ENCODE assay signal across 8 cellular contexts in genomic region chr1:201946224-201946908, GRCh38. TPM values are rescaled to one million over a fixed set of nuclear protein-coding genes. Genes with fewer than 3 reads are reported as not detected.
DNase-seq lines count a peak whose midpoint lies in the region; ATAC-seq and TF ChIP-seq lines count a peak whose summit lies in the region.

Gene LMOD1 (minus strand): TSS chr1:201946548. CDS start chr1:201946340, 208 bp downstream.

- DNase-seq in stimulated activated CD4-positive, alpha-beta T cell treated with anti-CD3 and anti-CD28 coated beads, Interleukin-15, amount 100 ng/mL, for 24 hours: peak; percentile 27
- no peak for DNase-seq in stimulated activated CD4-positive, alpha-beta T cell treated with anti-CD3 and anti-CD28 coated beads, Interleukin-2, amount 100 ng/mL, for 48 hours
- DNase-seq in SK-N-SH: peak; percentile 82
- DNase-seq in mesendoderm: peak; percentile 92
- DNase-seq in testis: peak; percentile 96
- no peak for DNase-seq in MM.1S

- H2AFZ ChIP-seq in SK-N-SH (ENCODE audit: low read depth) (peak within 1 kb of the TSS; percentile 91), MM.1S (ENCODE audit: low read length) (no peak within 1 kb of the TSS)

- no peaks in the 10 kb centered on the region for H3K79me2 ChIP-seq in SK-N-SH (ENCODE audit: insufficient read depth)
- no peaks in the 10 kb centered on the region for H3K79me2 ChIP-seq in mesendoderm (ENCODE audit: control insufficient read depth, insufficient read depth, low read length)
- H3K79me2 ChIP-seq in MM.1S (ENCODE audit: low read length): no peaks in the 10 kb centered on the region

- no peak within 1 kb of the TSS for H3K18ac ChIP-seq in mesendoderm (ENCODE audit: low read length)

- no peaks in the 10 kb centered on the region for H3K9me3 ChIP-seq in SK-N-SH
- H3K9me3 ChIP-seq in testis: no peaks in the 10 kb centered on the region
- no peaks in the 10 kb centered on the region for H3K9me3 ChIP-seq in MM.1S (replicated peaks; ENCODE audit: insufficient read depth, low read length)

- no peak within 1 kb of the TSS for H2BK15ac ChIP-seq in mesendoderm (replicated peaks; ENCODE audit: low read depth)

- H3K79me1 ChIP-seq in mesendoderm (ENCODE audit: low read length): no peaks in the 10 kb centered on the region

- H3K4ac ChIP-seq in mesendoderm (ENCODE audit: low read depth, low read length): no peak within 1 kb of the TSS

- H2AK5ac ChIP-seq in mesendoderm (ENCODE audit: low read length): no peak within 1 kb of the TSS

- H2BK5ac ChIP-seq in mesendoderm (ENCODE audit: low read length): no peak within 1 kb of the TSS

- H3K36me3 ChIP-seq in SK-N-SH (replicated peaks in 1 of 2; ENCODE audit: control insufficient read depth in 1 of 2, insufficient read depth in 2 of 2, low read length in 1 of 2): no peaks in the 10 kb centered on the region
- H3K36me3 ChIP-seq in mesendoderm (ENCODE audit: control insufficient read depth, insufficient read depth, low read length): no peaks in the 10 kb centered on the region
- no peaks in the 10 kb centered on the region for H3K36me3 ChIP-seq in testis (ENCODE audit: low read depth, missing control alignments)
- H3K36me3 ChIP-seq in MM.1S (replicated peaks; ENCODE audit: insufficient read depth, low read length): no peaks in the 10 kb centered on the region

- H3K4me1 ChIP-seq in SK-N-SH (ENCODE audit: control insufficient read depth in 1 of 2, insufficient read depth in 2 of 2, low read depth in 1 of 2, low read length in 1 of 2) (peaks cover 0 to 17% of the 10 kb centered on the region in 2 experiments; a peak in 2 of 4 replicates), mesendoderm (ENCODE audit: control insufficient read depth, low read depth, low read length) (peaks cover 6% of the 10 kb centered on the region), testis (peaks cover 20% of the 10 kb centered on the region), MM.1S (ENCODE audit: low read length) (peaks cover 8% of the 10 kb centered on the region)

- 8% methylated on average over 25 of the region's 28 CpGs for WGBS in SK-N-SH (ENCODE audit: low lambda C conversion rate)
- no CpG with 5 or more reads among the region's 28 CpGs for WGBS in mesendoderm (ENCODE audit: extremely low coverage, insufficient coverage, low lambda C conversion rate)
- 0 to 1% methylated on average over 24 to 28 of the region's 28 CpGs for WGBS in testis, 2 donors

- H4K20me1 ChIP-seq in SK-N-SH (ENCODE audit: insufficient read depth) (no peaks in the 10 kb centered on the region), MM.1S (ENCODE audit: insufficient read depth, low read length) (no peaks in the 10 kb centered on the region)

- H4K5ac ChIP-seq in mesendoderm (ENCODE audit: low read length): no peak within 1 kb of the TSS

- H3K9me2 ChIP-seq in SK-N-SH: no peaks in the 10 kb centered on the region
- H3K9me2 ChIP-seq in MM.1S (replicated peaks; ENCODE audit: insufficient read depth, low read length): no peaks in the 10 kb centered on the region

- H3K4me2 ChIP-seq in SK-N-SH (peak within 1 kb of the TSS; percentile 93), mesendoderm (ENCODE audit: low read length) (peak within 1 kb of the TSS; percentile 92), MM.1S (ENCODE audit: low read depth, low read length) (no peak within 1 kb of the TSS)

- no peak within 1 kb of the TSS for H4K8ac ChIP-seq in mesendoderm (ENCODE audit: low read depth, low read length)

- no peak for TF ChIP-seq EP300 in SK-N-SH (IDR thresholded peaks at IDR 0.05; ENCODE audit: borderline replicate concordance in 1 of 2, low read depth in 1 of 2, low read length in 1 of 2)

- intact Hi-C loops in testis (cut with DNase I; ENCODE audit: low total_unique reads): no loop called here

- POLR2A ChIA-PET in SK-N-SH (lab: Yijun Ruan, JAX): interaction anchor here (1.2 kb wide), 2 partner anchors 9 to 44 kb away, joined by 3 to 6 read pairs; partner anchors contain the start of gene TIMM17A

- TF ChIP-seq POLR2A in testis (IDR thresholded peaks at IDR 0.05): peak; percentile 87

- no peak within 1 kb of the TSS for H2BK120ac ChIP-seq in mesendoderm (ENCODE audit: low read depth, low read length)

- H3K23ac ChIP-seq in mesendoderm (ENCODE audit: low read length): no peak within 1 kb of the TSS

- H3K4me3 ChIP-seq in SK-N-SH (ENCODE audit: low read depth in 2 of 2, low read length in 1 of 2) (peak within 1 kb of the TSS; percentile 52 to 72), mesendoderm (ENCODE audit: low read length) (peak within 1 kb of the TSS; percentile 41), testis (peak within 1 kb of the TSS; percentile 66 to 69), MM.1S (ENCODE audit: low read length) (no peak within 1 kb of the TSS)

- peak within 1 kb of the TSS; percentile 36; the same call in 1 of the 2 replicates for H3K9ac ChIP-seq in SK-N-SH
- peak within 1 kb of the TSS; percentile 58 for H3K9ac ChIP-seq in mesendoderm (ENCODE audit: low read length)
- H3K9ac ChIP-seq in MM.1S (ENCODE audit: low read length): no peak within 1 kb of the TSS

- H3K27ac ChIP-seq in SK-N-SH (ENCODE audit: low read depth in 2 of 2, low read length in 1 of 2) (peak within 1 kb of the TSS; percentile 29 to 68; a peak in 1 of 4 replicates), mesendoderm (ENCODE audit: low read depth, low read length) (no peak within 1 kb of the TSS), testis (peak within 1 kb of the TSS; percentile 79 to 90), MM.1S (ENCODE audit: low read length) (no peak within 1 kb of the TSS)

- no peaks in the 10 kb centered on the region for H3K27me3 ChIP-seq in SK-N-SH (ENCODE audit: insufficient read depth)
- no peaks in the 10 kb centered on the region for H3K27me3 ChIP-seq in mesendoderm (ENCODE audit: insufficient read depth, low read length, poor library complexity)
- no peaks in the 10 kb centered on the region for H3K27me3 ChIP-seq in testis
- H3K27me3 ChIP-seq in MM.1S (replicated peaks; ENCODE audit: insufficient read depth, low read length): peaks cover 28% of the 10 kb centered on the region

- ATAC-seq in esophagus mucosa (peak; percentile 64), HG03159 (IDR thresholded peaks at IDR 0.05; ENCODE audit: unreplicated experiment) (no peak)

- CTCF ChIA-PET in SK-N-SH (lab: Yijun Ruan, JAX): interaction anchor here (0.9 to 3.6 kb wide), 9 partner anchors 8 to 68 kb away, joined by 3 to 32 read pairs (median 4); no protein-coding TSS in a partner anchor

- H3K56ac ChIP-seq in mesendoderm (ENCODE audit: low read length): peak within 1 kb of the TSS; percentile 71

- H3F3A ChIP-seq in SK-N-SH (replicated peaks; ENCODE audit: insufficient read depth) (peaks cover 4% of the 10 kb centered on the region), MM.1S (ENCODE audit: insufficient read depth, low read length) (no peaks in the 10 kb centered on the region)

- TF ChIP-seq RAD21 in SK-N-SH (IDR thresholded peaks at IDR 0.05; ENCODE audit: low read length): no peak

- TF ChIP-seq CTCF in SK-N-SH (IDR thresholded peaks at IDR 0.05) (no peak), testis (IDR thresholded peaks at IDR 0.05) (no peak), MM.1S (IDR thresholded peaks at IDR 0.05; ENCODE audit: low read length) (no peak)

TF ChIP-seq in SK-N-SH, 30 proteins besides CTCF, POLR2A, EP300 and RAD21 (continues in another document):
- TF ChIP-seq CHD2 (IDR thresholded peaks at IDR 0.05; ENCODE audit: low read length, partially characterized antibody) (no peak), NFIC (IDR thresholded peaks at IDR 0.05; ENCODE audit: borderline replicate concordance) (no peak), EZH2phosphoT487 (IDR thresholded peaks at IDR 0.05; ENCODE audit: borderline replicate concordance, low read depth) (no peak), NRF1 (IDR thresholded peaks at IDR 0.05; ENCODE audit: low read depth, low read length) (no peak), YY1 (IDR thresholded peaks at IDR 0.05; ENCODE audit: low read depth) (no peak), SIN3A (IDR thresholded peaks at IDR 0.05; ENCODE audit: borderline replicate concordance, low read depth, low read length) (peak; percentile 85; the same call in 1 of the 2 replicates), RFX5 (IDR thresholded peaks at IDR 0.05; ENCODE audit: low read length) (0 out of 2 replicates have a peak, but pooled peaks have one; percentile 48), RCOR1 (IDR thresholded peaks at IDR 0.05; ENCODE audit: low read length) (no peak; the same call in 1 of the 2 replicates), TAF1 (IDR thresholded peaks at IDR 0.05; ENCODE audit: borderline replicate concordance, low read depth, low read length) (peak; percentile 50; the same call in 1 of the 2 replicates), IRF3 (IDR thresholded peaks at IDR 0.05; ENCODE audit: low read depth, low read length) (peak; percentile 25; the same call in 1 of the 2 replicates), TCF12 (IDR thresholded peaks at IDR 0.05) (no peak), MXI1 (IDR thresholded peaks at IDR 0.05; ENCODE audit: low read depth, low read length) (peak; percentile 28; the same call in 1 of the 2 replicates)
- TF ChIP-seq, protein P1, sequence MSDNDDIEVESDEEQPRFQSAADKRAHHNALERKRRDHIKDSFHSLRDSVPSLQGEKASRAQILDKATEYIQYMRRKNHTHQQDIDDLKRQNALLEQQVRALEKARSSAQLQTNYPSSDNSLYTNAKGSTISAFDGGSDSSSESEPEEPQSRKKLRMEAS (IDR thresholded peaks at IDR 0.05; ENCODE audit: low read depth): peak; percentile 50; the same call in 1 of the 2 replicates

RNA-seq across cellular contexts. Expression of gene LMOD1, which starts in this region (rescaled TPM):
- 2.7 and 4.9 TPM in 2 replicates for polyA plus RNA-seq in SK-N-SH (2012; rRNA removed)
- 2.5 and 2.8 TPM in 2 replicates for polyA plus RNA-seq in SK-N-SH (2012; cell fraction: cytosol; rRNA removed)
- 7.2 and 8.2 TPM in 2 replicates for polyA plus RNA-seq in SK-N-SH (2012; cell fraction: nucleus; rRNA removed)
- total RNA-seq in esophagus mucosa: 4.1 TPM
- polyA plus RNA-seq in mesendoderm (2013, experiment 1 of 2): 0.11 TPM
- 0.13 TPM for polyA plus RNA-seq in mesendoderm (2013, experiment 2 of 2)
- total RNA-seq in testis: 10 to 100 TPM; 31.4 to 46.3 TPM
- polyA plus RNA-seq in testis (ENCODE audit: insufficient read depth, low read depth, low replicate concordance): 39.4 TPM

Comparison
In these comparisons a context has a peak if more than half of its experiments do, and no peak if none do; other contexts are left out.
1. DNase-seq: peak in stimulated activated CD4-positive, alpha-beta T cell treated with anti-CD3 and anti-CD28 coated beads, Interleukin-15, amount 100 ng/mL, for 24 hours (single experiment), SK-N-SH (single experiment), mesendoderm (single experiment) and testis (single experiment); none in stimulated activated CD4-positive, alpha-beta T cell treated with anti-CD3 and anti-CD28 coated beads, Interleukin-2, amount 100 ng/mL, for 48 hours (0 of 2) and MM.1S (single experiment).
2. H3K27ac ChIP-seq: peak in SK-N-SH (2 of 2) and testis (2 of 2); none in mesendoderm (single experiment) and MM.1S (single experiment).